Comparison of ENCODE assay signal across 1 cellular context in the genomic region with DNA sequence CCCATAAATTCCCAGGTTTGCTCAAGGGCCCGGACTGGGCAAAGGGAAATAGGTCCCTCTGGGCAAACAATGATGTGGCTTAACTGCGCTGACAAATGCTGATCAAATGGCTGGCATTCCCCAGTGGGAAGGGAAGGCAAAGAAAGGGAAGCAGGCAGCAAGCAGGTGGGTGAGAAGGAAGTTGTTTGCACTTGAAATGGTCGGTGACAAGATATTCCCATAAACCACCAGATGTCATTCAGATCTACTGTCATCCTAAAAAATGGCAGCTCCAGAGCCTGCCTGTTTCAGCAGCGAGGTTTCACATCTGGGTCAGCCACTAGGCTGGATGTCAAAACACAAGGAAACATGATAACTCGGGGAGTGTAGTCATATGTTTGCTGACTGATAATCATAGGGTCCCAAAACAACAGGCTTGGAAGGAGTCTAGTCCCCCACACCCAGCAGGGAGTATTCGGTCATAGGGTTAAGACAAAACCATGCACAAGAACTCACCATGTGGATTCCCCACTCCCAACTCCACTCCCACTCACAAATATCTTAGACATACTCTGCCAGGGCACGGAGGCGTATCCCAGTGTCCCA.
TF ChIP-seq lines count a peak whose summit lies in the region.

No MANE protein-coding gene starts in this region.

TF ChIP-seq in K562, 482 proteins besides CTCF, POLR2A, EP300 and RAD21 (continued from another document and continues in another):
- TF ChIP-seq, protein P1, sequence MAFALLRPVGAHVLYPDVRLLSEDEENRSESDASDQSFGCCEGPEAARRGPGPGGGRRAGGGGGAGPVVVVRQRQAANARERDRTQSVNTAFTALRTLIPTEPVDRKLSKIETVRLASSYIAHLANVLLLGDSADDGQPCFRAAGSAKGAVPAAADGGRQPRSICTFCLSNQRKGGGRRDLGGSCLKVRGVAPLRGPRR (CRISPR knock-in tag; IDR thresholded peaks at IDR 0.05): no peak
- TF ChIP-seq RBM25 (IDR thresholded peaks at IDR 0.05; ENCODE audit: low read depth, low read length, severe bottlenecking): no peak
- no peak for TF ChIP-seq HIVEP1 (CRISPR knock-in tag; IDR thresholded peaks at IDR 0.05)
- TF ChIP-seq, protein P2, sequence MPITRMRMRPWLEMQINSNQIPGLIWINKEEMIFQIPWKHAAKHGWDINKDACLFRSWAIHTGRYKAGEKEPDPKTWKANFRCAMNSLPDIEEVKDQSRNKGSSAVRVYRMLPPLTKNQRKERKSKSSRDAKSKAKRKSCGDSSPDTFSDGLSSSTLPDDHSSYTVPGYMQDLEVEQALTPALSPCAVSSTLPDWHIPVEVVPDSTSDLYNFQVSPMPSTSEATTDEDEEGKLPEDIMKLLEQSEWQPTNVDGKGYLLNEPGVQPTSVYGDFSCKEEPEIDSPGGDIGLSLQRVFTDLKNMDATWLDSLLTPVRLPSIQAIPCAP (CRISPR knock-in tag; IDR thresholded peaks at IDR 0.05; ENCODE audit: borderline replicate concordance): no peak
- no peak for TF ChIP-seq ZNF24 (IDR thresholded peaks at IDR 0.05)
- TF ChIP-seq, protein P3, sequence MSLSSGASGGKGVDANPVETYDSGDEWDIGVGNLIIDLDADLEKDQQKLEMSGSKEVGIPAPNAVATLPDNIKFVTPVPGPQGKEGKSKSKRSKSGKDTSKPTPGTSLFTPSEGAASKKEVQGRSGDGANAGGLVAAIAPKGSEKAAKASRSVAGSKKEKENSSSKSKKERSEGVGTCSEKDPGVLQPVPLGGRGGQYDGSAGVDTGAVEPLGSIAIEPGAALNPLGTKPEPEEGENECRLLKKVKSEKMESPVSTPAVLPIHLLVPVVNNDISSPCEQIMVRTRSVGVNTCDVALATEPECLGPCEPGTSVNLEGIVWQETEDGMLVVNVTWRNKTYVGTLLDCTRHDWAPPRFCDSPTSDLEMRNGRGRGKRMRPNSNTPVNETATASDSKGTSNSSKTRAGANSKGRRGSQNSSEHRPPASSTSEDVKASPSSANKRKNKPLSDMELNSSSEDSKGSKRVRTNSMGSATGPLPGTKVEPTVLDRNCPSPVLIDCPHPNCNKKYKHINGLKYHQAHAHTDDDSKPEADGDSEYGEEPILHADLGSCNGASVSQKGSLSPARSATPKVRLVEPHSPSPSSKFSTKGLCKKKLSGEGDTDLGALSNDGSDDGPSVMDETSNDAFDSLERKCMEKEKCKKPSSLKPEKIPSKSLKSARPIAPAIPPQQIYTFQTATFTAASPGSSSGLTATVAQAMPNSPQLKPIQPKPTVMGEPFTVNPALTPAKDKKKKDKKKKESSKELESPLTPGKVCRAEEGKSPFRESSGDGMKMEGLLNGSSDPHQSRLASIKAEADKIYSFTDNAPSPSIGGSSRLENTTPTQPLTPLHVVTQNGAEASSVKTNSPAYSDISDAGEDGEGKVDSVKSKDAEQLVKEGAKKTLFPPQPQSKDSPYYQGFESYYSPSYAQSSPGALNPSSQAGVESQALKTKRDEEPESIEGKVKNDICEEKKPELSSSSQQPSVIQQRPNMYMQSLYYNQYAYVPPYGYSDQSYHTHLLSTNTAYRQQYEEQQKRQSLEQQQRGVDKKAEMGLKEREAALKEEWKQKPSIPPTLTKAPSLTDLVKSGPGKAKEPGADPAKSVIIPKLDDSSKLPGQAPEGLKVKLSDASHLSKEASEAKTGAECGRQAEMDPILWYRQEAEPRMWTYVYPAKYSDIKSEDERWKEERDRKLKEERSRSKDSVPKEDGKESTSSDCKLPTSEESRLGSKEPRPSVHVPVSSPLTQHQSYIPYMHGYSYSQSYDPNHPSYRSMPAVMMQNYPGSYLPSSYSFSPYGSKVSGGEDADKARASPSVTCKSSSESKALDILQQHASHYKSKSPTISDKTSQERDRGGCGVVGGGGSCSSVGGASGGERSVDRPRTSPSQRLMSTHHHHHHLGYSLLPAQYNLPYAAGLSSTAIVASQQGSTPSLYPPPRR (CRISPR knock-in tag; IDR thresholded peaks at IDR 0.05; ENCODE audit: borderline replicate concordance): no peak
- TF ChIP-seq, protein P4, sequence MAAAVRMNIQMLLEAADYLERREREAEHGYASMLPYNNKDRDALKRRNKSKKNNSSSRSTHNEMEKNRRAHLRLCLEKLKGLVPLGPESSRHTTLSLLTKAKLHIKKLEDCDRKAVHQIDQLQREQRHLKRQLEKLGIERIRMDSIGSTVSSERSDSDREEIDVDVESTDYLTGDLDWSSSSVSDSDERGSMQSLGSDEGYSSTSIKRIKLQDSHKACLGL (CRISPR knock-in tag; IDR thresholded peaks at IDR 0.05; ENCODE audit: borderline replicate concordance, poor library complexity, severe bottlenecking): no peak
- TF ChIP-seq POLR2B (IDR thresholded peaks at IDR 0.05; ENCODE audit: low read depth, partially characterized antibody): no peak
- TF ChIP-seq PHB (CRISPR knock-in tag; IDR thresholded peaks at IDR 0.05): no peak
- no peak for TF ChIP-seq ETS2 (tag; IDR thresholded peaks at IDR 0.05; ENCODE audit: borderline replicate concordance, poor library complexity, severe bottlenecking)
- TF ChIP-seq, protein P5, sequence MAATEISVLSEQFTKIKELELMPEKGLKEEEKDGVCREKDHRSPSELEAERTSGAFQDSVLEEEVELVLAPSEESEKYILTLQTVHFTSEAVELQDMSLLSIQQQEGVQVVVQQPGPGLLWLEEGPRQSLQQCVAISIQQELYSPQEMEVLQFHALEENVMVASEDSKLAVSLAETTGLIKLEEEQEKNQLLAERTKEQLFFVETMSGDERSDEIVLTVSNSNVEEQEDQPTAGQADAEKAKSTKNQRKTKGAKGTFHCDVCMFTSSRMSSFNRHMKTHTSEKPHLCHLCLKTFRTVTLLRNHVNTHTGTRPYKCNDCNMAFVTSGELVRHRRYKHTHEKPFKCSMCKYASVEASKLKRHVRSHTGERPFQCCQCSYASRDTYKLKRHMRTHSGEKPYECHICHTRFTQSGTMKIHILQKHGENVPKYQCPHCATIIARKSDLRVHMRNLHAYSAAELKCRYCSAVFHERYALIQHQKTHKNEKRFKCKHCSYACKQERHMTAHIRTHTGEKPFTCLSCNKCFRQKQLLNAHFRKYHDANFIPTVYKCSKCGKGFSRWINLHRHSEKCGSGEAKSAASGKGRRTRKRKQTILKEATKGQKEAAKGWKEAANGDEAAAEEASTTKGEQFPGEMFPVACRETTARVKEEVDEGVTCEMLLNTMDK (IDR thresholded peaks at IDR 0.05; ENCODE audit: borderline replicate concordance, insufficient read depth, low read depth, low read length, poor library complexity, severe bottlenecking): no peak
- TF ChIP-seq YBX1 (IDR thresholded peaks at IDR 0.05): no peak
- TF ChIP-seq SMARCA5 (IDR thresholded peaks at IDR 0.05): no peak
- no peak for TF ChIP-seq HMG20B (CRISPR knock-in tag; IDR thresholded peaks at IDR 0.05)
- no peak for TF ChIP-seq ZFPM2 (CRISPR knock-in tag; IDR thresholded peaks at IDR 0.05)
- TF ChIP-seq TAL1 (IDR thresholded peaks at IDR 0.05): peak; percentile 49; the same call in 1 of the 2 replicates
- TF ChIP-seq FOSL1 (tag; conservative IDR thresholded peaks at IDR 0.05): no peak
- no peak for TF ChIP-seq CREBBP (IDR thresholded peaks at IDR 0.05; ENCODE audit: low read depth, low read length)
- TF ChIP-seq PML (IDR thresholded peaks at IDR 0.05; ENCODE audit: low read length): no peak
- TF ChIP-seq, protein P6, sequence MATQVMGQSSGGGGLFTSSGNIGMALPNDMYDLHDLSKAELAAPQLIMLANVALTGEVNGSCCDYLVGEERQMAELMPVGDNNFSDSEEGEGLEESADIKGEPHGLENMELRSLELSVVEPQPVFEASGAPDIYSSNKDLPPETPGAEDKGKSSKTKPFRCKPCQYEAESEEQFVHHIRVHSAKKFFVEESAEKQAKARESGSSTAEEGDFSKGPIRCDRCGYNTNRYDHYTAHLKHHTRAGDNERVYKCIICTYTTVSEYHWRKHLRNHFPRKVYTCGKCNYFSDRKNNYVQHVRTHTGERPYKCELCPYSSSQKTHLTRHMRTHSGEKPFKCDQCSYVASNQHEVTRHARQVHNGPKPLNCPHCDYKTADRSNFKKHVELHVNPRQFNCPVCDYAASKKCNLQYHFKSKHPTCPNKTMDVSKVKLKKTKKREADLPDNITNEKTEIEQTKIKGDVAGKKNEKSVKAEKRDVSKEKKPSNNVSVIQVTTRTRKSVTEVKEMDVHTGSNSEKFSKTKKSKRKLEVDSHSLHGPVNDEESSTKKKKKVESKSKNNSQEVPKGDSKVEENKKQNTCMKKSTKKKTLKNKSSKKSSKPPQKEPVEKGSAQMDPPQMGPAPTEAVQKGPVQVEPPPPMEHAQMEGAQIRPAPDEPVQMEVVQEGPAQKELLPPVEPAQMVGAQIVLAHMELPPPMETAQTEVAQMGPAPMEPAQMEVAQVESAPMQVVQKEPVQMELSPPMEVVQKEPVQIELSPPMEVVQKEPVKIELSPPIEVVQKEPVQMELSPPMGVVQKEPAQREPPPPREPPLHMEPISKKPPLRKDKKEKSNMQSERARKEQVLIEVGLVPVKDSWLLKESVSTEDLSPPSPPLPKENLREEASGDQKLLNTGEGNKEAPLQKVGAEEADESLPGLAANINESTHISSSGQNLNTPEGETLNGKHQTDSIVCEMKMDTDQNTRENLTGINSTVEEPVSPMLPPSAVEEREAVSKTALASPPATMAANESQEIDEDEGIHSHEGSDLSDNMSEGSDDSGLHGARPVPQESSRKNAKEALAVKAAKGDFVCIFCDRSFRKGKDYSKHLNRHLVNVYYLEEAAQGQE (CRISPR knock-in tag; IDR thresholded peaks at IDR 0.05; ENCODE audit: low read depth): no peak
- TF ChIP-seq ZNF707 (CRISPR knock-in tag; conservative IDR thresholded peaks at IDR 0.05): no peak
- TF ChIP-seq TGIF2 (CRISPR knock-in tag; IDR thresholded peaks at IDR 0.05): no peak
- TF ChIP-seq, protein P7, sequence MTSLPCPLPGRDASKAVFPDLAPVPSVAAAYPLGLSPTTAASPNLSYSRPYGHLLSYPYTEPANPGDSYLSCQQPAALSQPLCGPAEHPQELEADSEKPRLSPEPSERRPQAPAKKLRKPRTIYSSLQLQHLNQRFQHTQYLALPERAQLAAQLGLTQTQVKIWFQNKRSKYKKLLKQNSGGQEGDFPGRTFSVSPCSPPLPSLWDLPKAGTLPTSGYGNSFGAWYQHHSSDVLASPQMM (CRISPR knock-in tag; IDR thresholded peaks at IDR 0.05): no peak
- TF ChIP-seq SRSF9 (IDR thresholded peaks at IDR 0.05; ENCODE audit: borderline replicate concordance, low read depth, low read length): no peak
- no peak for TF ChIP-seq HDAC1 (IDR thresholded peaks at IDR 0.05)
- TF ChIP-seq, protein P8, sequence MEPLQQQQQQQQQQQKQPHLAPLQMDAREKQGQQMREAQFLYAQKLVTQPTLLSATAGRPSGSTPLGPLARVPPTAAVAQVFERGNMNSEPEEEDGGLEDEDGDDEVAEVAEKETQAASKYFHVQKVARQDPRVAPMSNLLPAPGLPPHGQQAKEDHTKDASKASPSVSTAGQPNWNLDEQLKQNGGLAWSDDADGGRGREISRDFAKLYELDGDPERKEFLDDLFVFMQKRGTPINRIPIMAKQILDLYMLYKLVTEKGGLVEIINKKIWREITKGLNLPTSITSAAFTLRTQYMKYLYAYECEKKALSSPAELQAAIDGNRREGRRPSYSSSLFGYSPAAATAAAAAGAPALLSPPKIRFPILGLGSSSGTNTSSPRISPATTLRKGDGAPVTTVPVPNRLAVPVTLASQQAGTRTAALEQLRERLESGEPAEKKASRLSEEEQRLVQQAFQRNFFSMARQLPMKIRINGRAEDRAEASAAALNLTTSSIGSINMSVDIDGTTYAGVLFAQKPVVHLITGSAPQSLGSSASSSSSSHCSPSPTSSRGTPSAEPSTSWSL (CRISPR knock-in tag; IDR thresholded peaks at IDR 0.05; ENCODE audit: borderline replicate concordance): no peak
- TF ChIP-seq, protein P9, sequence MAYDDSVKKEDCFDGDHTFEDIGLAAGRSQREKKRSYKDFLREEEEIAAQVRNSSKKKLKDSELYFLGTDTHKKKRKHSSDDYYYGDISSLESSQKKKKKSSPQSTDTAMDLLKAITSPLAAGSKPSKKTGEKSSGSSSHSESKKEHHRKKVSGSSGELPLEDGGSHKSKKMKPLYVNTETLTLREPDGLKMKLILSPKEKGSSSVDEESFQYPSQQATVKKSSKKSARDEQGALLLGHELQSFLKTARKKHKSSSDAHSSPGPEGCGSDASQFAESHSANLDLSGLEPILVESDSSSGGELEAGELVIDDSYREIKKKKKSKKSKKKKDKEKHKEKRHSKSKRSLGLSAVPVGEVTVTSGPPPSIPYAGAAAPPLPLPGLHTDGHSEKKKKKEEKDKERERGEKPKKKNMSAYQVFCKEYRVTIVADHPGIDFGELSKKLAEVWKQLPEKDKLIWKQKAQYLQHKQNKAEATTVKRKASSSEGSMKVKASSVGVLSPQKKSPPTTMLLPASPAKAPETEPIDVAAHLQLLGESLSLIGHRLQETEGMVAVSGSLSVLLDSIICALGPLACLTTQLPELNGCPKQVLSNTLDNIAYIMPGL (CRISPR knock-in tag; IDR thresholded peaks at IDR 0.05): no peak
- TF ChIP-seq, protein P10, sequence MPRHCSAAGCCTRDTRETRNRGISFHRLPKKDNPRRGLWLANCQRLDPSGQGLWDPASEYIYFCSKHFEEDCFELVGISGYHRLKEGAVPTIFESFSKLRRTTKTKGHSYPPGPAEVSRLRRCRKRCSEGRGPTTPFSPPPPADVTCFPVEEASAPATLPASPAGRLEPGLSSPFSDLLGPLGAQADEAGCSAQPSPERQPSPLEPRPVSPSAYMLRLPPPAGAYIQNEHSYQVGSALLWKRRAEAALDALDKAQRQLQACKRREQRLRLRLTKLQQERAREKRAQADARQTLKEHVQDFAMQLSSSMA (CRISPR knock-in tag; IDR thresholded peaks at IDR 0.05): no peak
- TF ChIP-seq, protein P11, sequence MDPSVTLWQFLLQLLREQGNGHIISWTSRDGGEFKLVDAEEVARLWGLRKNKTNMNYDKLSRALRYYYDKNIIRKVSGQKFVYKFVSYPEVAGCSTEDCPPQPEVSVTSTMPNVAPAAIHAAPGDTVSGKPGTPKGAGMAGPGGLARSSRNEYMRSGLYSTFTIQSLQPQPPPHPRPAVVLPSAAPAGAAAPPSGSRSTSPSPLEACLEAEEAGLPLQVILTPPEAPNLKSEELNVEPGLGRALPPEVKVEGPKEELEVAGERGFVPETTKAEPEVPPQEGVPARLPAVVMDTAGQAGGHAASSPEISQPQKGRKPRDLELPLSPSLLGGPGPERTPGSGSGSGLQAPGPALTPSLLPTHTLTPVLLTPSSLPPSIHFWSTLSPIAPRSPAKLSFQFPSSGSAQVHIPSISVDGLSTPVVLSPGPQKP (CRISPR knock-in tag; IDR thresholded peaks at IDR 0.05): no peak
- TF ChIP-seq CREM (IDR thresholded peaks at IDR 0.05; ENCODE audit: low read depth): peak; percentile 31; the same call in 1 of the 2 replicates
- TF ChIP-seq RBM14 (IDR thresholded peaks at IDR 0.05; ENCODE audit: borderline replicate concordance, insufficient read depth, low read depth, low read length): no peak
- TF ChIP-seq ZNF444 (CRISPR knock-in tag; IDR thresholded peaks at IDR 0.05): no peak
- no peak for TF ChIP-seq SPI1 (IDR thresholded peaks at IDR 0.05; ENCODE audit: borderline replicate concordance, low read depth, low read length)
- no peak for TF ChIP-seq ARHGAP35 (IDR thresholded peaks at IDR 0.05; ENCODE audit: partially characterized antibody)
- TF ChIP-seq, protein P12, sequence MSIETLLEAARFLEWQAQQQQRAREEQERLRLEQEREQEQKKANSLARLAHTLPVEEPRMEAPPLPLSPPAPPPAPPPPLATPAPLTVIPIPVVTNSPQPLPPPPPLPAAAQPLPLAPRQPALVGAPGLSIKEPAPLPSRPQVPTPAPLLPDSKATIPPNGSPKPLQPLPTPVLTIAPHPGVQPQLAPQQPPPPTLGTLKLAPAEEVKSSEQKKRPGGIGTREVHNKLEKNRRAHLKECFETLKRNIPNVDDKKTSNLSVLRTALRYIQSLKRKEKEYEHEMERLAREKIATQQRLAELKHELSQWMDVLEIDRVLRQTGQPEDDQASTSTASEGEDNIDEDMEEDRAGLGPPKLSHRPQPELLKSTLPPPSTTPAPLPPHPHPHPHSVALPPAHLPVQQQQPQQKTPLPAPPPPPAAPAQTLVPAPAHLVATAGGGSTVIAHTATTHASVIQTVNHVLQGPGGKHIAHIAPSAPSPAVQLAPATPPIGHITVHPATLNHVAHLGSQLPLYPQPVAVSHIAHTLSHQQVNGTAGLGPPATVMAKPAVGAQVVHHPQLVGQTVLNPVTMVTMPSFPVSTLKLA (conservative IDR thresholded peaks at IDR 0.05): peak in 1 of 2 experiments; percentile 44; a peak in 1 of 4 replicates
- TF ChIP-seq NUFIP1 (IDR thresholded peaks at IDR 0.05; ENCODE audit: partially characterized antibody): no peak
- peak; percentile 73 for TF ChIP-seq CBFA2T2 (conservative IDR thresholded peaks at IDR 0.05)
